In the genomic region with DNA sequence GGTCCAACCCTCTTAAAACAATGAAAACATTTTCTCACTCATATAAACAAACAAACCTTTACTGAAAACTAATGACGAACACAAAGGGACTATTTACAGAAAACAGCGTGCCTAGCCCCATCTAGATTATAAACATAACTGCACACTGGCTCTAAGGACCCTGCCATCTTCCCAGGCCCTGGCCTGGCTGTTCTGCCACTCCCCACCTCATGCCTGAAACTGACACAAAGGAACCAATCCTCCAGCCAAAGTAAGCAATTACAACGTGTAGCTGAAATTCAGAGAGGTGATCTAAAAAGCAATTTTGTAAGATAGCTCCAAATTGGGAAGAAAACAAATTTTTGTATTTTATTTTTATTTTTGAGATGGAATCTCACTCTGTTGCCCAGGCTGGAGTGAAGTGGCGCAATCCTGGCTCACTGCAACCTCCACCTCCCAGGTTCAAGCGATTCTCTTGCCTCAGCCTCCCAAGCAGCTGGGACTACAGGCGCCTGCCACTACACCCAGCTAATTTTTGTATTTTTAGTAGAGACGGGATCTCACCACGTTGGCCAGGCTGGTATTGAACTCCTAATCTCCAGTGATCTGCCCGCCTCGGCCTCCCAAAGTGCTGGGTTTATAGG, we compare ENCODE assay signal across 9 cellular contexts. TPM values are rescaled to one million over a fixed set of nuclear protein-coding genes. Genes with fewer than 3 reads are reported as not detected.
DNase-seq lines count a peak whose midpoint lies in the region; ATAC-seq and TF ChIP-seq lines count a peak whose summit lies in the region.
"Had no signal": no experiment of that assay in that cellular context is flagged by ENCODE, and none has a peak within 500 bp of the region (broad histone marks: within the 10 kb centered on the region; RNA-seq: fewer than 3 reads in every experiment).

No MANE protein-coding gene starts in this region.

- DNase-seq in CD4-positive, CD25-positive, alpha-beta regulatory T cell, result no peak
- no peak for DNase-seq in dorsolateral prefrontal cortex
- DNase-seq in prostate gland (ENCODE audit: low spot score), result no peak
- no peak for DNase-seq in GM20000 (ENCODE audit: low spot score)
- DNase-seq in DMS114 treated with DMSO at 0.1 percent for 48 hours (lab: John Stamatoyannopoulos, UW; ENCODE audit: unreplicated experiment), result no peak
- no peak for DNase-seq in NCI-H524 (lab: John Stamatoyannopoulos, UW)
- DNase-seq: RPMI8226 had no signal

- no peaks in the 10 kb centered on the region for H3K27me3 Mint-ChIP-seq in CD4-positive, CD25-positive, alpha-beta regulatory T cell

- TF ChIP-seq POLR2A in prostate gland (IDR thresholded peaks at IDR 0.05), result no peak

- H3K9me3 Mint-ChIP-seq in CD4-positive, CD25-positive, alpha-beta regulatory T cell, result no peaks in the 10 kb centered on the region

- peaks cover 40% of the 10 kb centered on the region for H3K4me1 ChIP-seq in CD4-positive, CD25-positive, alpha-beta regulatory T cell (ENCODE audit: control insufficient read depth, insufficient read depth, low read length, poor library complexity, severe bottlenecking)
- H3K4me1 ChIP-seq in HEK293 (ENCODE audit: control insufficient read depth, insufficient read depth, low read length) (peaks cover 23% of the 10 kb centered on the region), prostate gland (replicated peaks) (peaks cover 23% of the 10 kb centered on the region)

- H3K4me3 Mint-ChIP-seq in CD4-positive, CD25-positive, alpha-beta regulatory T cell, result peak overlapping the region in 1 of 4 donors; percentile 44

- TF ChIP-seq CTCF in HEK293 (tag by site-specific recombination; IDR thresholded peaks at IDR 0.05) (no peak), dorsolateral prefrontal cortex (IDR thresholded peaks at IDR 0.05 in 54 of 56, conservative IDR thresholded peaks at IDR 0.05 in 2 of 56; ENCODE audit: low read depth in 1 of 56, partially characterized antibody in 56 of 56) (no peak), prostate gland (IDR thresholded peaks at IDR 0.05) (no peak), GM20000 (IDR thresholded peaks at IDR 0.05; ENCODE audit: extremely low read depth, missing control alignments) (no peak)

- H3K27me3 ChIP-seq in CD4-positive, CD25-positive, alpha-beta regulatory T cell (ENCODE audit: control insufficient read depth, insufficient read depth, low read length), result no peaks in the 10 kb centered on the region
- no peaks in the 10 kb centered on the region for H3K27me3 ChIP-seq in dorsolateral prefrontal cortex
- no peaks in the 10 kb centered on the region for H3K27me3 ChIP-seq in prostate gland (replicated peaks; ENCODE audit: insufficient read depth)

- H3K27ac Mint-ChIP-seq in CD4-positive, CD25-positive, alpha-beta regulatory T cell, result peak overlapping the region; percentile 77 to 87 (median 82)

- no peak for ATAC-seq in CD4-positive, CD25-positive, alpha-beta regulatory T cell (ENCODE audit: low read depth in 2 of 2)
- no peak for ATAC-seq in HG02885 (IDR thresholded peaks at IDR 0.05; ENCODE audit: poor library complexity, unreplicated experiment)

- intact Hi-C loops in dorsolateral prefrontal cortex (cut with DNase I), result loop anchor here in 1 of 2 donors (5.0 kb wide), 1 partner anchor 38 kb away; no protein-coding TSS in a partner anchor
- intact Hi-C loops in prostate gland (cut with DNase I), result no loop called here

- CTCF ChIA-PET in HEK293 (lab: Yijun Ruan, JAX), result interaction anchor here (0.8 to 1.3 kb wide), 4 partner anchors 21 to 215 kb away, joined by 3 to 4 read pairs (median 3); no protein-coding TSS in a partner anchor

- no peaks in the 10 kb centered on the region for H3K9me3 ChIP-seq in CD4-positive, CD25-positive, alpha-beta regulatory T cell (ENCODE audit: control insufficient read depth in 2 of 2, low read length in 2 of 2)
- H3K9me3 ChIP-seq in HEK293 (ENCODE audit: control insufficient read depth, insufficient read depth, low read depth, low read length), result no peaks in the 10 kb centered on the region
- no peaks in the 10 kb centered on the region for H3K9me3 ChIP-seq in prostate gland

- no peak overlapping the region for H3K4me3 ChIP-seq in CD4-positive, CD25-positive, alpha-beta regulatory T cell (ENCODE audit: low read depth, low read length)
- H3K4me3 ChIP-seq in HEK293 (ENCODE audit: low read depth, low read length), result no peak overlapping the region
- no peak overlapping the region for H3K4me3 ChIP-seq in dorsolateral prefrontal cortex
- no peak overlapping the region for H3K4me3 ChIP-seq in prostate gland

- 61% methylated on average over 10 of the region's 10 CpGs for WGBS in prostate gland

- no peak overlapping the region for H3K27ac ChIP-seq in CD4-positive, CD25-positive, alpha-beta regulatory T cell (ENCODE audit: insufficient read depth, low read length, poor library complexity, severe bottlenecking)
- H3K27ac ChIP-seq in HEK293 (ENCODE audit: extremely low read depth, low read depth, low read length), result no peak overlapping the region
- H3K27ac ChIP-seq in dorsolateral prefrontal cortex, result peak overlapping the region in 37 of 59 donors; percentile 1 to 90 (median 73)
- peak overlapping the region; percentile 73 to 96 for H3K27ac ChIP-seq in prostate gland

- H3K36me3 Mint-ChIP-seq in CD4-positive, CD25-positive, alpha-beta regulatory T cell, result peaks cover 8% of the 10 kb centered on the region

- POLR2A ChIA-PET in HEK293 (lab: Yijun Ruan, JAX), result no interaction called here

- peaks cover 23 to 93% (median 64%) of the 10 kb centered on the region in 4 donors for H3K4me1 Mint-ChIP-seq in CD4-positive, CD25-positive, alpha-beta regulatory T cell

- peaks cover 34% of the 10 kb centered on the region for H3K36me3 ChIP-seq in CD4-positive, CD25-positive, alpha-beta regulatory T cell (ENCODE audit: control insufficient read depth, insufficient read depth, low read length)
- H3K36me3 ChIP-seq in HEK293 (ENCODE audit: control insufficient read depth in 2 of 2, insufficient read depth in 1 of 2, low read length in 2 of 2) (peaks cover 0 to 12% of the 10 kb centered on the region in 2 experiments; a peak in 1 of 3 replicates), prostate gland (no peaks in the 10 kb centered on the region)

TF ChIP-seq in HEK293, 187 proteins besides CTCF, POLR2A, EP300 and RAD21 (continues in another document):
- peak; percentile 90 for TF ChIP-seq ZNF341 (tag by site-specific recombination; IDR thresholded peaks at IDR 0.05; ENCODE audit: low read depth)
- TF ChIP-seq, protein P1, sequence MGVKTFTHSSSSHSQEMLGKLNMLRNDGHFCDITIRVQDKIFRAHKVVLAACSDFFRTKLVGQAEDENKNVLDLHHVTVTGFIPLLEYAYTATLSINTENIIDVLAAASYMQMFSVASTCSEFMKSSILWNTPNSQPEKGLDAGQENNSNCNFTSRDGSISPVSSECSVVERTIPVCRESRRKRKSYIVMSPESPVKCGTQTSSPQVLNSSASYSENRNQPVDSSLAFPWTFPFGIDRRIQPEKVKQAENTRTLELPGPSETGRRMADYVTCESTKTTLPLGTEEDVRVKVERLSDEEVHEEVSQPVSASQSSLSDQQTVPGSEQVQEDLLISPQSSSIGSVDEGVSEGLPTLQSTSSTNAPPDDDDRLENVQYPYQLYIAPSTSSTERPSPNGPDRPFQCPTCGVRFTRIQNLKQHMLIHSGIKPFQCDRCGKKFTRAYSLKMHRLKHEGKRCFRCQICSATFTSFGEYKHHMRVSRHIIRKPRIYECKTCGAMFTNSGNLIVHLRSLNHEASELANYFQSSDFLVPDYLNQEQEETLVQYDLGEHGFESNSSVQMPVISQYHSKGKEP (tag by site-specific recombination; IDR thresholded peaks at IDR 0.05), result no peak
- TF ChIP-seq ZNF426 (tag by site-specific recombination; IDR thresholded peaks at IDR 0.05), result no peak
- TF ChIP-seq, protein P2, sequence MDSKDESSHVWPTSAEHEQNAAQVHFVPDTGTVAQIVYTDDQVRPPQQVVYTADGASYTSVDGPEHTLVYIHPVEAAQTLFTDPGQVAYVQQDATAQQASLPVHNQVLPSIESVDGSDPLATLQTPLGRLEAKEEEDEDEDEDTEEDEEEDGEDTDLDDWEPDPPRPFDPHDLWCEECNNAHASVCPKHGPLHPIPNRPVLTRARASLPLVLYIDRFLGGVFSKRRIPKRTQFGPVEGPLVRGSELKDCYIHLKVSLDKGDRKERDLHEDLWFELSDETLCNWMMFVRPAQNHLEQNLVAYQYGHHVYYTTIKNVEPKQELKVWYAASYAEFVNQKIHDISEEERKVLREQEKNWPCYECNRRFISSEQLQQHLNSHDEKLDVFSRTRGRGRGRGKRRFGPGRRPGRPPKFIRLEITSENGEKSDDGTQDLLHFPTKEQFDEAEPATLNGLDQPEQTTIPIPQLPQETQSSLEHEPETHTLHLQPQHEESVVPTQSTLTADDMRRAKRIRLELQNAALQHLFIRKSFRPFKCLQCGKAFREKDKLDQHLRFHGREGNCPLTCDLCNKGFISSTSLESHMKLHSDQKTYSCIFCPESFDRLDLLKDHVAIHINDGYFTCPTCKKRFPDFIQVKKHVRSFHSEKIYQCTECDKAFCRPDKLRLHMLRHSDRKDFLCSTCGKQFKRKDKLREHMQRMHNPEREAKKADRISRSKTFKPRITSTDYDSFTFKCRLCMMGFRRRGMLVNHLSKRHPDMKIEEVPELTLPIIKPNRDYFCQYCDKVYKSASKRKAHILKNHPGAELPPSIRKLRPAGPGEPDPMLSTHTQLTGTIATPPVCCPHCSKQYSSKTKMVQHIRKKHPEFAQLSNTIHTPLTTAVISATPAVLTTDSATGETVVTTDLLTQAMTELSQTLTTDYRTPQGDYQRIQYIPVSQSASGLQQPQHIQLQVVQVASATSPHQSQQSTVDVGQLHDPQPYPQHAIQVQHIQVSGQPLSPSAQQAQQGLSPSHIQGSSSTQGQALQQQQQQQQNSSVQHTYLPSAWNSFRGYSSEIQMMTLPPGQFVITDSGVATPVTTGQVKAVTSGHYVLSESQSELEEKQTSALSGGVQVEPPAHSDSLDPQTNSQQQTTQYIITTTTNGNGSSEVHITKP (tag by site-specific recombination; IDR thresholded peaks at IDR 0.05), result no peak
- TF ChIP-seq ZBTB17 (tag by site-specific recombination; IDR thresholded peaks at IDR 0.05), result no peak
- TF ChIP-seq BCL11B (tag by site-specific recombination; IDR thresholded peaks at IDR 0.05; ENCODE audit: low read depth), result no peak

RNA-seq across cellular contexts. Expression of gene CAPZB, which starts 40.8 kb away (rescaled TPM):
- 372 TPM for total RNA-seq in CD4-positive, CD25-positive, alpha-beta regulatory T cell
- polyA plus RNA-seq in CD4-positive, CD25-positive, alpha-beta regulatory T cell, result 100 to 1,000 TPM; 384 to 588 (median 518) TPM
- total RNA-seq in dorsolateral prefrontal cortex (100 to 1,000 TPM; 118 to 250 (median 198) TPM), prostate gland (100 to 1,000 TPM; 139 to 150 TPM)

Comparison
In these comparisons a context has a peak if more than half of its experiments do, and no peak if none do; other contexts are left out.
1. H3K27ac ChIP-seq: peak in dorsolateral prefrontal cortex (37 of 59) and prostate gland (2 of 2); none in CD4-positive, CD25-positive, alpha-beta regulatory T cell (single experiment) and HEK293 (single experiment).